ENCODE assay signal across 8 cellular contexts in genomic region chr12:15590180-15590826, GRCh38.
DNase-seq lines count a peak whose midpoint lies in the region; ATAC-seq and TF ChIP-seq lines count a peak whose summit lies in the region.

No MANE protein-coding gene starts in this region.

- H3K4me1 Mint-ChIP-seq in neural progenitor cell, result peaks cover 8% of the 10 kb centered on the region

- no peaks in the 10 kb centered on the region for H3K9me2 ChIP-seq in GM23248 (ENCODE audit: insufficient read depth)

- H3K4me1 ChIP-seq in GM23248 (ENCODE audit: insufficient read depth) (peaks cover 5% of the 10 kb centered on the region), Peyer's patch (no peaks in the 10 kb centered on the region), neural progenitor cell (peaks cover 14% of the 10 kb centered on the region), upper lobe of right lung (peaks cover 4% of the 10 kb centered on the region)

- TF ChIP-seq CTCF in Peyer's patch (IDR thresholded peaks at IDR 0.05) (peak; percentile 72 to 96 (median 92)), foreskin fibroblast (IDR thresholded peaks at IDR 0.05; ENCODE audit: low read depth, low read length) (peak; percentile 78), neural progenitor cell (IDR thresholded peaks at IDR 0.05) (peak; percentile 86), upper lobe of right lung (IDR thresholded peaks at IDR 0.05) (peak; percentile 90)

- no peaks in the 10 kb centered on the region for H3K36me3 ChIP-seq in GM23248 (ENCODE audit: low read depth)
- H3K36me3 ChIP-seq in Peyer's patch, result no peaks in the 10 kb centered on the region
- H3K36me3 ChIP-seq in neural progenitor cell, result no peaks in the 10 kb centered on the region
- H3K36me3 ChIP-seq in upper lobe of right lung, result no peaks in the 10 kb centered on the region

- H3K27ac ChIP-seq in GM23248, result peak overlapping the region; percentile 10; the same call in 1 of the 2 replicates
- H3K27ac ChIP-seq in Peyer's patch, result no peak overlapping the region
- no peak overlapping the region for H3K27ac ChIP-seq in neural progenitor cell
- no peak overlapping the region for H3K27ac ChIP-seq in upper lobe of right lung

- no peaks in the 10 kb centered on the region for H4K20me1 ChIP-seq in GM23248 (ENCODE audit: insufficient read depth)
- no peaks in the 10 kb centered on the region for H4K20me1 ChIP-seq in neural progenitor cell (ENCODE audit: low read depth)

- no peaks in the 10 kb centered on the region for H3K36me3 Mint-ChIP-seq in neural progenitor cell

- H3K27ac Mint-ChIP-seq in neural progenitor cell, result peak overlapping the region; percentile 58

- DNase-seq in ELF-1 (ENCODE audit: low read depth, low spot score) (peak; percentile 71), GM23248 (peak; percentile 87), Peyer's patch (peak; percentile 34 to 70 (median 51)), foreskin fibroblast (peak; percentile 54 to 83), neural progenitor cell (ENCODE audit: low spot score) (peak; percentile 77), upper lobe of right lung (no peak)
- peak; percentile 53 for DNase-seq in Jurkat, Clone E6-1 (ENCODE audit: low read depth, low spot score)
- peak; percentile 5 for DNase-seq in activated effector memory CD4-positive, alpha-beta T cell treated with Interleukin-2 at 50 U/mL for 16 hours

- no peaks in the 10 kb centered on the region for H3K27me3 Mint-ChIP-seq in neural progenitor cell (ENCODE audit: insufficient read depth, low read depth)

- H3K9me3 Mint-ChIP-seq in neural progenitor cell, result peaks cover 2% of the 10 kb centered on the region

- ATAC-seq in upper lobe of right lung, result peak; percentile 97

- in situ Hi-C loops in GM23248 (cut with MboI), result no loop called here

- H3F3A ChIP-seq in GM23248 (ENCODE audit: insufficient read depth) (no peaks in the 10 kb centered on the region), neural progenitor cell (ENCODE audit: low read depth) (no peaks in the 10 kb centered on the region)

- no peaks in the 10 kb centered on the region for H3K9me3 ChIP-seq in GM23248 (ENCODE audit: low read depth)
- H3K9me3 ChIP-seq in Peyer's patch, result no peaks in the 10 kb centered on the region
- no peaks in the 10 kb centered on the region for H3K9me3 ChIP-seq in neural progenitor cell (ENCODE audit: low read depth)
- H3K9me3 ChIP-seq in upper lobe of right lung, result no peaks in the 10 kb centered on the region

- H3K79me2 ChIP-seq in GM23248 (ENCODE audit: insufficient read depth) (no peaks in the 10 kb centered on the region), neural progenitor cell (ENCODE audit: low read depth) (no peaks in the 10 kb centered on the region)

- no peaks in the 10 kb centered on the region for H3K27me3 ChIP-seq in GM23248 (replicated peaks; ENCODE audit: insufficient read depth)
- H3K27me3 ChIP-seq in Peyer's patch, result no peaks in the 10 kb centered on the region
- H3K27me3 ChIP-seq in neural progenitor cell, result peaks cover 7% of the 10 kb centered on the region
- H3K27me3 ChIP-seq in upper lobe of right lung, result no peaks in the 10 kb centered on the region

- H2AFZ ChIP-seq in GM23248 (peak overlapping the region; percentile 88), neural progenitor cell (replicated peaks) (peak overlapping the region; percentile 95)

- intact Hi-C loops in upper lobe of right lung (cut with DNase I), result loop anchor here (5.0 kb wide), 1 partner anchor 267 kb away; no protein-coding TSS in a partner anchor

- WGBS in GM23248 (ENCODE audit: low coverage in 1 of 2, low lambda C conversion rate in 2 of 2, missing lambda C conversion rate in 2 of 2), 2 experiments, result 7% methylated on average over 16 of the region's 16 CpGs

- no peak for TF ChIP-seq POLR2A in Peyer's patch (IDR thresholded peaks at IDR 0.05)

- peak overlapping the region; percentile 75 for H3K4me3 ChIP-seq in GM23248
- H3K4me3 ChIP-seq in Jurkat, Clone E6-1 (ENCODE audit: low read length), result no peak overlapping the region
- peak overlapping the region in 2 of 4 donors; percentile 23 to 30 for H3K4me3 ChIP-seq in Peyer's patch
- peak overlapping the region; percentile 41 to 51 for H3K4me3 ChIP-seq in foreskin fibroblast (ENCODE audit: low read depth in 1 of 2, low read length in 2 of 2)
- peak overlapping the region; percentile 33 for H3K4me3 ChIP-seq in neural progenitor cell
- H3K4me3 ChIP-seq in upper lobe of right lung, result peak overlapping the region; percentile 22

- H3K4me2 ChIP-seq in GM23248 (ENCODE audit: unreplicated experiment) (peak overlapping the region; percentile 76), neural progenitor cell (peak overlapping the region; percentile 69)

- no peak overlapping the region for H3K4me3 Mint-ChIP-seq in neural progenitor cell

- peak overlapping the region; percentile 52 for H3K9ac ChIP-seq in GM23248
- no peak overlapping the region for H3K9ac ChIP-seq in neural progenitor cell
